In genomic region chr16:1614226-1615102, GRCh38 we compare ENCODE assay signal across 8 cellular contexts. TPM values are rescaled to one million over a fixed set of nuclear protein-coding genes. Genes with fewer than 3 reads are reported as not detected.
DNase-seq lines count a peak whose midpoint lies in the region; ATAC-seq and TF ChIP-seq lines count a peak whose summit lies in the region.

No MANE protein-coding gene starts in this region.

- no peaks in the 10 kb centered on the region for H3K9me3 Mint-ChIP-seq in Caco-2 (ENCODE audit: unreplicated experiment)
- H3K9me3 Mint-ChIP-seq in activated naive CD4-positive, alpha-beta T cell treated with anti-CD3 and anti-CD28 coated beads, Interleukin-2, amount 10 ng/mL, durations not matched to agents 7 days and 5 days: no peaks in the 10 kb centered on the region

- BruUV-seq in Caco-2 (replicated peaks; lab: Mats Ljungman, UMichigan): no TSS peak

- POLR2A ChIA-PET in Caco-2 (lab: Charles Lee): no interaction called here

- TF ChIP-seq CTCF in Caco-2 (IDR thresholded peaks at IDR 0.05; ENCODE audit: insufficient read depth in 1 of 2, low read depth in 1 of 2, low read length in 1 of 2, severe bottlenecking in 1 of 2, unreplicated experiment in 1 of 2) (no peak), left ventricle myocardium inferior (IDR thresholded peaks at IDR 0.05; ENCODE audit: borderline replicate concordance) (no peak), sigmoid colon (IDR thresholded peaks at IDR 0.05) (no peak)

- peaks cover 9% of the 10 kb centered on the region for H3K4me1 ChIP-seq in Caco-2
- peaks cover 64% of the 10 kb centered on the region for H3K4me1 ChIP-seq in left ventricle myocardium inferior
- H3K4me1 ChIP-seq in sigmoid colon: peaks cover 0 to 53% (median 46%) of the 10 kb centered on the region in 4 donors

- TF ChIP-seq EP300 in Ishikawa (IDR thresholded peaks at IDR 0.05; ENCODE audit: borderline replicate concordance): no peak
- no peak for TF ChIP-seq EP300 in sigmoid colon (IDR thresholded peaks at IDR 0.05)

- H3K4me1 Mint-ChIP-seq in Caco-2 (ENCODE audit: low read depth, unreplicated experiment): peaks cover 7% of the 10 kb centered on the region
- H3K4me1 Mint-ChIP-seq in activated naive CD4-positive, alpha-beta T cell treated with anti-CD3 and anti-CD28 coated beads, Interleukin-2, amount 10 ng/mL, durations not matched to agents 7 days and 5 days: peaks cover 49% of the 10 kb centered on the region

- peak overlapping the region; percentile 52 for H3K4me3 ChIP-seq in Caco-2 (ENCODE audit: low read depth, low read length)
- H3K4me3 ChIP-seq in left ventricle myocardium inferior: peak overlapping the region; percentile 96
- peak overlapping the region; percentile 48 to 96 (median 83) for H3K4me3 ChIP-seq in sigmoid colon

- H3K9me3 ChIP-seq in Caco-2 (no peaks in the 10 kb centered on the region), left ventricle myocardium inferior (replicated peaks) (no peaks in the 10 kb centered on the region), sigmoid colon (no peaks in the 10 kb centered on the region)

- no peak for ATAC-seq in GM18861 (IDR thresholded peaks at IDR 0.05; ENCODE audit: unreplicated experiment)

- H3K27ac Mint-ChIP-seq in Caco-2 (ENCODE audit: unreplicated experiment): peak overlapping the region; percentile 17
- no peak overlapping the region for H3K27ac Mint-ChIP-seq in activated naive CD4-positive, alpha-beta T cell treated with anti-CD3 and anti-CD28 coated beads, Interleukin-2, amount 10 ng/mL, durations not matched to agents 7 days and 5 days

- CTCF ChIA-PET in Caco-2 (lab: Charles Lee): no interaction called here
- CTCF ChIA-PET in activated naive CD4-positive, alpha-beta T cell treated with anti-CD3 and anti-CD28 coated beads, Interleukin-2, amount 10 ng/mL, durations not matched to agents 7 days and 5 days (lab: Charles Lee): no interaction called here

- peaks cover 1% of the 10 kb centered on the region; the same call in 1 of the 2 replicates for H3K36me3 ChIP-seq in Caco-2 (ENCODE audit: control insufficient read depth, insufficient read depth, low read length)
- H3K36me3 ChIP-seq in left ventricle myocardium inferior: peaks cover 32% of the 10 kb centered on the region
- H3K36me3 ChIP-seq in sigmoid colon: peaks cover 0 to 24% (median 0%) of the 10 kb centered on the region in 4 donors

- peak overlapping the region; percentile 88 for H3K27ac ChIP-seq in left ventricle myocardium inferior (replicated peaks)
- peak overlapping the region; percentile 75 to 93 (median 84) for H3K27ac ChIP-seq in sigmoid colon

- intact Hi-C loops in Caco-2 (cut with micrococcal nuclease; ENCODE audit: unreplicated experiment): loop anchor here (5.0 to 10.0 kb wide), 2 partner anchors 60 to 93 kb away; partner anchors contain the start of genes JPT2 and MAPK8IP3
- intact Hi-C loops in left ventricle myocardium inferior (cut with micrococcal nuclease): no loop called here
- intact Hi-C loops in sigmoid colon (cut with DNase I): loop anchor here (5.0 kb wide), 2 partner anchors 122 to 192 kb away; partner anchors contain the start of genes TELO2 and UQCC4

- H3K36me3 Mint-ChIP-seq in Caco-2 (ENCODE audit: insufficient read depth, unreplicated experiment): peaks cover 18% of the 10 kb centered on the region
- peaks cover 26% of the 10 kb centered on the region for H3K36me3 Mint-ChIP-seq in activated naive CD4-positive, alpha-beta T cell treated with anti-CD3 and anti-CD28 coated beads, Interleukin-2, amount 10 ng/mL, durations not matched to agents 7 days and 5 days

- H3K27me3 ChIP-seq in Caco-2 (replicated peaks; ENCODE audit: control insufficient read depth, insufficient read depth, low read length) (no peaks in the 10 kb centered on the region), left ventricle myocardium inferior (ENCODE audit: low read depth) (no peaks in the 10 kb centered on the region), sigmoid colon (no peaks in the 10 kb centered on the region)

- no peak for TF ChIP-seq RAD21 in Ishikawa (IDR thresholded peaks at IDR 0.05; ENCODE audit: low read depth)

- WGBS in sigmoid colon, 2 donors: 1% methylated on average over 114 of the region's 114 CpGs

- peak overlapping the region; percentile 80 for H3K4me3 Mint-ChIP-seq in Caco-2 (ENCODE audit: unreplicated experiment)
- H3K4me3 Mint-ChIP-seq in activated naive CD4-positive, alpha-beta T cell treated with anti-CD3 and anti-CD28 coated beads, Interleukin-2, amount 10 ng/mL, durations not matched to agents 7 days and 5 days: peak overlapping the region; percentile 82

- H3K27me3 Mint-ChIP-seq in Caco-2 (ENCODE audit: insufficient read depth, unreplicated experiment): no peaks in the 10 kb centered on the region
- peaks cover 6% of the 10 kb centered on the region for H3K27me3 Mint-ChIP-seq in activated naive CD4-positive, alpha-beta T cell treated with anti-CD3 and anti-CD28 coated beads, Interleukin-2, amount 10 ng/mL, durations not matched to agents 7 days and 5 days

- DNase-seq in Caco-2 (peak in 1 of 2 experiments; percentile 30), left ventricle myocardium inferior (no peak), sigmoid colon (no peak), NCI-H345 (lab: John Stamatoyannopoulos, UW) (no peak), NCI-H2196 treated with DMSO at 0.1 percent for 48 hours (lab: John Stamatoyannopoulos, UW; ENCODE audit: unreplicated experiment) (no peak)
- peak; percentile 56 for DNase-seq in activated naive CD4-positive, alpha-beta T cell treated with anti-CD3 and anti-CD28 coated beads, Interleukin-2, amount 10 ng/mL, durations not matched to agents 7 days and 5 days

- no peak for TF ChIP-seq POLR2A in sigmoid colon (IDR thresholded peaks at IDR 0.05)

TF ChIP-seq in Ishikawa, 13 proteins besides CTCF, POLR2A, EP300 and RAD21:
- TF ChIP-seq YY1 (IDR thresholded peaks at IDR 0.05; ENCODE audit: low read depth): peak; percentile 80
- TF ChIP-seq TCF12 (IDR thresholded peaks at IDR 0.05; ENCODE audit: low read depth): no peak
- peak; percentile 38; the same call in 1 of the 2 replicates for TF ChIP-seq ZBTB7A (IDR thresholded peaks at IDR 0.05; ENCODE audit: low read depth)

RNA-seq across cellular contexts. Expression of gene CRAMP1, which starts 2.3 kb away (rescaled TPM):
- total RNA-seq in Caco-2 (2022): 24.7 and 27.3 TPM in 2 replicates
- 12.3 TPM for total RNA-seq in left ventricle myocardium inferior
- total RNA-seq in sigmoid colon: 10 to 100 TPM in 1 of 4 donors, 1 to 10 TPM in 3; 6.4 to 24.6 (median 8.0) TPM
- polyA plus RNA-seq in sigmoid colon: 10 to 100 TPM in 1 of 3 donors, 1 to 10 TPM in 2; 2.4 to 13.5 (median 2.5) TPM

RNA-seq across cellular contexts. Expression of gene IFT140, which starts 2.6 kb away (rescaled TPM):
- 16.0 and 16.2 TPM in 2 replicates for total RNA-seq in Caco-2 (2022)
- 7.5 TPM for total RNA-seq in left ventricle myocardium inferior
- 10 to 100 TPM in 3 of 4 donors, 1 to 10 TPM in 1; 9.2 to 36.8 (median 16.8) TPM for total RNA-seq in sigmoid colon
- polyA plus RNA-seq in sigmoid colon: 10 to 100 TPM in 1 of 3 donors, 1 to 10 TPM in 2; 3.7 to 10.2 (median 4.8) TPM
